25 cellular contexts compared by ENCODE assay signal in the genomic region with DNA sequence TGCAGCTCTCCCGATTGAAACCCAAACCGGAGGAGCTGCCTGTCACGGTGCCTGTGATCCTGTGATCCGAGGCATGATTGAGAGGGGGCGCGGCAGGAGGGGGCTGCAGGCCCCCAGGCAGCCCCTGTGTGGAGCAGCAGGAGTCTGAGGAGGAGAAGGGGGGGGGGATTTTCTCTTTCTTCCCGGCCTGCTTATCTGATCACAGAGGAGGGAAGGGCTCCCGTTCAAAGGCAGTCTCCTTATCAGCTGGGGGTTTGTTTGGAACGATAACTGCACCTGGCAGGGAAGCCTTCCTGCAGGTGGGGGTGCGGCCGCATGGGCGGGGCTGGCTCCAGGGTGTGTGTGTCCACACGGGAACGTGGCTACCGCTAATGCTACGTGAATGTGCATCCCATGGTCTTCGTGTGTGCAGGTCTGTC. TPM values are rescaled to one million over a fixed set of nuclear protein-coding genes. Genes with fewer than 3 reads are reported as not detected.
DNase-seq lines count a peak whose midpoint lies in the region; ATAC-seq and TF ChIP-seq lines count a peak whose summit lies in the region.
"Had no signal": no experiment of that assay in that cellular context is flagged by ENCODE, and none has a peak within 500 bp of the region (broad histone marks: within the 10 kb centered on the region; RNA-seq: fewer than 3 reads in every experiment).

No MANE protein-coding gene starts in this region.

- no peak overlapping the region for H2BK120ac ChIP-seq in trophoblast cell (ENCODE audit: insufficient read depth, low read length, poor library complexity)

- H3K4ac ChIP-seq in trophoblast cell (ENCODE audit: low read depth, low read length): no peak overlapping the region

- peak overlapping the region; percentile 32; the same call in 1 of the 2 replicates for H3K4me2 ChIP-seq in PC-9
- no peak overlapping the region for H3K4me2 ChIP-seq in trophoblast cell (ENCODE audit: low read length)

- H3K9me3 ChIP-seq in PC-9 (ENCODE audit: insufficient read depth, low read depth) (no peaks in the 10 kb centered on the region), iPS-15b (ENCODE audit: control insufficient read depth, insufficient read depth, low read length) (no peaks in the 10 kb centered on the region), trophoblast cell (ENCODE audit: insufficient read depth, low read depth, low read length) (peaks cover 6% of the 10 kb centered on the region)
- H3K9me3 ChIP-seq: right atrium auricular region had no signal

- no peak overlapping the region for H3K9ac ChIP-seq in iPS-15b (ENCODE audit: low read depth, low read length)
- no peak overlapping the region for H3K9ac ChIP-seq in trophoblast cell (ENCODE audit: low read length)
- H3K9ac ChIP-seq: GM23248 had no signal

- no peak for ATAC-seq in HG02623 (IDR thresholded peaks at IDR 0.05; ENCODE audit: unreplicated experiment)
- ATAC-seq: activated naive CD8-positive, alpha-beta T cell treated with anti-CD3 and anti-CD28 coated beads, Interleukin-2, amount 50 U/mL, for 24 hours; left ventricle myocardium superior had no signal

- H2AFZ ChIP-seq in PC-9: no peak overlapping the region
- H2AFZ ChIP-seq in trophoblast cell (ENCODE audit: insufficient read depth, low read length, poor library complexity): no peak overlapping the region
- H2AFZ ChIP-seq: GM23248 had no signal

- H3K4me3 ChIP-seq in H7 (ENCODE audit: insufficient read depth, low read depth, low read length): no peak overlapping the region
- no peak overlapping the region for H3K4me3 ChIP-seq in PC-9
- peak overlapping the region; percentile 18 for H3K4me3 ChIP-seq in iPS-15b (ENCODE audit: low read depth, low read length)
- peak overlapping the region; percentile 55 for H3K4me3 ChIP-seq in trophoblast cell (ENCODE audit: low read depth, low read length)
- H3K4me3 ChIP-seq: GM23248, right atrium auricular region had no signal

- DNase-seq in H7: peak; percentile 82
- DNase-seq in PC-9: peak; percentile 28 to 31
- DNase-seq in trophoblast cell: no peak
- DNase-seq in activated CD4-positive, alpha-beta T cell treated with anti-CD3 and anti-CD28 coated beads, Interleukin-2, amount 50 U/mL, for 4 hours: no peak
- DNase-seq in GM19240 (ENCODE audit: insufficient read length, low spot score): no peak
- DNase-seq: activated CD4-positive, alpha-beta T cell treated with anti-CD3 and anti-CD28 coated beads, Interleukin-2, amount 10 ng/mL, durations not matched to agents 7 days and 5 days; activated CD8-positive, alpha-beta memory T cell treated with anti-CD3 and anti-CD28 coated beads, Interleukin-2, amount 50 U/mL, for 48 hours; activated naive CD8-positive, alpha-beta T cell treated with anti-CD3 and anti-CD28 coated beads, Interleukin-2, amount 50 U/mL, for 24 hours; cortex of kidney; GF-D8; glutamatergic neuron; GM23248; Kasumi-1; left ventricle myocardium superior; NCI-H1048; NCI-H2107; NCI-H774; nucleus accumbens; OCI-M1; SIG-M5; stimulated activated CD4-positive, alpha-beta T cell treated with anti-CD3 and anti-CD28 coated beads, Interleukin-15, amount 100 ng/mL, for 24 hours; T-helper 1 cell had no signal

- WGBS in trophoblast cell (ENCODE audit: extremely low coverage, insufficient coverage, insufficient read length): no CpG with 5 or more reads among the region's 17 CpGs

- POLR2A ChIA-PET in PC-9 (lab: Charles Lee; ENCODE audit: unreplicated experiment): interaction anchor here (0.6 kb wide), 1 partner anchor 1039 kb away, joined by 6 read pairs; no protein-coding TSS in a partner anchor

- no peaks in the 10 kb centered on the region; the same call in 1 of the 2 replicates for H3K27me3 ChIP-seq in H7 (ENCODE audit: control insufficient read depth, insufficient read depth, low read length)
- H3K27me3 ChIP-seq in PC-9 (ENCODE audit: insufficient read depth, low read depth): peaks cover 68% of the 10 kb centered on the region
- peaks cover 41% of the 10 kb centered on the region for H3K27me3 ChIP-seq in iPS-15b (ENCODE audit: control insufficient read depth, insufficient read depth, low read length)
- peaks cover 16% of the 10 kb centered on the region for H3K27me3 ChIP-seq in trophoblast cell (ENCODE audit: insufficient read depth, low read length)
- H3K27me3 ChIP-seq: right atrium auricular region had no signal

- H3K27ac ChIP-seq in PC-9 (no peak overlapping the region), trophoblast cell (ENCODE audit: low read depth, low read length) (no peak overlapping the region)
- H3K27ac ChIP-seq: GM23248, right atrium auricular region had no signal

- H3K79me1 ChIP-seq in trophoblast cell (ENCODE audit: low read length): no peaks in the 10 kb centered on the region

- no peak overlapping the region for H2BK5ac ChIP-seq in trophoblast cell (ENCODE audit: low read depth, low read length, poor library complexity)

- H3K14ac ChIP-seq in trophoblast cell (ENCODE audit: low read length): no peak overlapping the region

- H3K23ac ChIP-seq in trophoblast cell (ENCODE audit: low read length): no peak overlapping the region

- H3K36me3 ChIP-seq in H7 (replicated peaks; ENCODE audit: control insufficient read depth, insufficient read depth, low read length) (no peaks in the 10 kb centered on the region), PC-9 (ENCODE audit: low read depth) (no peaks in the 10 kb centered on the region), iPS-15b (ENCODE audit: control insufficient read depth, insufficient read depth, low read length) (no peaks in the 10 kb centered on the region), trophoblast cell (ENCODE audit: control insufficient read depth in 1 of 2, insufficient read depth in 2 of 2, low read length in 2 of 2) (no peaks in the 10 kb centered on the region)
- H3K36me3 ChIP-seq: right atrium auricular region had no signal

- H3K9me2 ChIP-seq in PC-9 (ENCODE audit: insufficient read depth): no peaks in the 10 kb centered on the region

- H4K12ac ChIP-seq in trophoblast cell (ENCODE audit: low read depth, low read length): no peak overlapping the region

- BruUV-seq in PC-9 (replicated peaks; lab: Mats Ljungman, UMichigan): no TSS peak

- no peak overlapping the region for H3K18ac ChIP-seq in trophoblast cell (ENCODE audit: low read length)

- H4K20me1 ChIP-seq in PC-9 (ENCODE audit: insufficient read depth): no peaks in the 10 kb centered on the region; the same call in 1 of the 2 replicates

- no peaks in the 10 kb centered on the region for H3K4me1 ChIP-seq in PC-9 (replicated peaks; ENCODE audit: insufficient read depth)
- peaks cover 7% of the 10 kb centered on the region for H3K4me1 ChIP-seq in iPS-15b (ENCODE audit: control insufficient read depth, insufficient read depth, low read length)
- peaks cover 0 to 4% of the 10 kb centered on the region in 2 experiments for H3K4me1 ChIP-seq in trophoblast cell (ENCODE audit: control insufficient read depth in 1 of 2, insufficient read depth in 2 of 2, low read length in 2 of 2)
- H3K4me1 ChIP-seq: right atrium auricular region had no signal

- no peak overlapping the region for H2AK5ac ChIP-seq in trophoblast cell (ENCODE audit: low read length)

- H4K91ac ChIP-seq in trophoblast cell (ENCODE audit: low read depth, low read length): no peak overlapping the region

- H3K79me2 ChIP-seq in PC-9 (ENCODE audit: low read depth) (no peaks in the 10 kb centered on the region), trophoblast cell (ENCODE audit: control insufficient read depth, insufficient read depth, low read length, poor library complexity) (no peaks in the 10 kb centered on the region)

- intact Hi-C loops in PC-9 (cut with micrococcal nuclease; ENCODE audit: unreplicated experiment): no loop called here

- H3F3A ChIP-seq in PC-9 (ENCODE audit: insufficient read depth, low read depth): no peaks in the 10 kb centered on the region

- H2BK12ac ChIP-seq in trophoblast cell (ENCODE audit: low read length): no peak overlapping the region

- H4K8ac ChIP-seq in trophoblast cell (ENCODE audit: low read depth, low read length): no peak overlapping the region

- TF ChIP-seq CTCF in PC-9 (conservative IDR thresholded peaks at IDR 0.05): no peak

- CTCF ChIA-PET in PC-9 (lab: Charles Lee): no interaction called here

RNA-seq across cellular contexts. Expression of a gene that starts 38.4 kb away (rescaled TPM):
- total RNA-seq in H7 (2014; rRNA removed; shearing (Covaris generic)): 8.7 and 16.7 TPM in 2 replicates
- not detected in 2 replicates for total RNA-seq in PC-9 (2021)
- polyA plus RNA-seq in trophoblast cell (2013): 0.08 and 0.21 TPM in 2 replicates
- total RNA-seq: activated CD4-positive, alpha-beta T cell treated with anti-CD3 and anti-CD28 coated beads, Interleukin-2, amount 10 ng/mL, durations not matched to agents 7 days and 5 days; GM23248 had no signal
- polyA plus RNA-seq: GM23248 had no signal

Comparison
In these comparisons a context has a peak if more than half of its experiments do, and no peak if none do; other contexts are left out.
1. DNase-seq: peak in H7 (single experiment) and PC-9 (2 of 2); none in trophoblast cell (0 of 2), activated CD4-positive, alpha-beta T cell treated with anti-CD3 and anti-CD28 coated beads, Interleukin-2, amount 50 U/mL, for 4 hours (0 of 2) and GM19240 (single experiment).
2. H3K4me3 ChIP-seq: peak in iPS-15b (single experiment) and trophoblast cell (single experiment); none in H7 (single experiment) and PC-9 (single experiment).